In the genomic region with DNA sequence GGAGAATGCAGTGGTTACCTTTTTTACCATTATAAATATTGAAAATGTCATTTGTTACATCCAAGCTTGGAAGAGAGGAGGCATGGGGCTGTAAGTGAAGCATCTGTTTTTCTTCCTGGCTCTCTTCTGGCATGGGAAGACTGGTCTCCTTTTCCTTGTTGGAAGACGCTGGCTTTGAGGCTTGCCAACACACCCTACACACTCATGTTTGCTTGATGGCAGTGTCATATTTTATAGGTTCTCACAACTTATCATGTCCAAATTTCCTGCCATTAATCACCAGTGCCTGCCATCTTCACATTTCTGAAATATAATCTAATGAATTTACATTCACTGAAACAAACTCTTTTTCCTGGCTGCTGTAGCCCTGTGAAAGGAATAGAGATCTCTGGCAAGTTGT, we compare ENCODE assay signal across 28 cellular contexts.
"Had no signal": no experiment of that assay in that cellular context is flagged by ENCODE, and none has a peak within 500 bp of the region (broad histone marks: within the 10 kb centered on the region; RNA-seq: fewer than 3 reads in every experiment).

No MANE protein-coding gene starts in this region.

- H3K4me1 ChIP-seq: parathyroid adenoma, psoas muscle, right lobe of liver, thyroid gland, tibial nerve, upper lobe of left lung, vagina had no signal

- H3K27ac Mint-ChIP-seq: natural killer cell treated with Interleukin-12 subunit alpha and Interleukin-12 subunit beta and Interleukin-15 and Interleukin-18, amount 100 ng/mL, for 72 hours; nephron progenitor cell; progenitor cell of endocrine pancreas; stimulated activated effector memory CD8-positive, alpha-beta T cell treated with anti-CD3 and anti-CD28 coated beads, Interleukin-12 subunit alpha, Interleukin-12 subunit beta, amount 100 ng/mL, for 72 hours; stimulated activated naive B cell treated with anti-CD40 and anti-IgM and Interleukin-4, amounts not matched to agents 10 μg/mL and 1 μg/mL and 100 μg/mL, for 72 hours; stimulated activated naive CD8-positive, alpha-beta T cell treated with anti-CD3 and anti-CD28 coated beads, Interleukin-15, Interleukin-2, amounts not matched to agents 100 ng/mL and 50 ng/mL, for 24 hours had no signal

- H3K27me3 Mint-ChIP-seq: progenitor cell of endocrine pancreas had no signal

- H3K4me3 ChIP-seq: ovary, psoas muscle, right lobe of liver, sigmoid colon, stomach, thoracic aorta, thyroid gland, tibial nerve, upper lobe of left lung, vagina had no signal

- H3K36me3 Mint-ChIP-seq: natural killer cell treated with Interleukin-12 subunit alpha and Interleukin-12 subunit beta and Interleukin-15 and Interleukin-18, amount 100 ng/mL, for 72 hours; stimulated activated effector memory CD8-positive, alpha-beta T cell treated with anti-CD3 and anti-CD28 coated beads, Interleukin-12 subunit alpha, Interleukin-12 subunit beta, amount 100 ng/mL, for 72 hours; stimulated activated naive B cell treated with anti-CD40 and anti-IgM and Interleukin-4, amounts not matched to agents 10 μg/mL and 1 μg/mL and 100 μg/mL, for 72 hours had no signal

- DNase-seq: nephron progenitor cell; nucleus accumbens; ovary; posterior cingulate gyrus; psoas muscle; right cardiac atrium; right lobe of liver; sigmoid colon; small intestine; stimulated activated CD4-positive, alpha-beta T cell treated with anti-CD3 and anti-CD28 coated beads, Interleukin-15, amount 100 ng/mL, for 24 hours; stimulated activated CD4-positive, alpha-beta T cell treated with anti-CD3 and anti-CD28 coated beads, Interleukin-2, amount 100 ng/mL, for 24 hours; stimulated activated CD4-positive, alpha-beta T cell treated with anti-CD3 and anti-CD28 coated beads, Interleukin-2, amount 100 ng/mL, for 48 hours; stimulated activated CD4-positive, alpha-beta T cell treated with anti-CD3 and anti-CD28 coated beads, Interleukin-4, amount 100 ng/mL, for 24 hours; stimulated activated naive B cell treated with anti-CD40 and anti-IgM and Interleukin-4, amounts not matched to agents 10 μg/mL and 1 μg/mL and 100 μg/mL, for 72 hours; stimulated activated naive CD4-positive, alpha-beta T cell treated with Interleukin-2 at 50 U/mL for 16 hours; stomach; thyroid gland; upper lobe of left lung had no signal

- H3K27me3 ChIP-seq: neutrophil, ovary, right lobe of liver, sigmoid colon, stomach, thyroid gland, tibial nerve, upper lobe of left lung, vagina had no signal

- H3K27ac ChIP-seq: neutrophil, ovary, parathyroid adenoma, psoas muscle, right lobe of liver, sigmoid colon, stomach, thoracic aorta, thyroid gland, tibial nerve, upper lobe of left lung, vagina had no signal

- H3K79me2 ChIP-seq: parathyroid adenoma had no signal

- H3K9ac ChIP-seq: parathyroid adenoma had no signal

- H3K9me3 Mint-ChIP-seq: natural killer cell treated with Interleukin-12 subunit alpha and Interleukin-12 subunit beta and Interleukin-15 and Interleukin-18, amount 100 ng/mL, for 72 hours; stimulated activated naive CD8-positive, alpha-beta T cell treated with anti-CD3 and anti-CD28 coated beads, Interleukin-15, Interleukin-2, amounts not matched to agents 100 ng/mL and 50 ng/mL, for 24 hours had no signal

- ATAC-seq: natural killer cell treated with Interleukin-12 subunit alpha and Interleukin-12 subunit beta and Interleukin-15 and Interleukin-18, amount 100 ng/mL, for 72 hours; psoas muscle; right cardiac atrium; right lobe of liver; stimulated activated effector memory CD8-positive, alpha-beta T cell treated with anti-CD3 and anti-CD28 coated beads, Interleukin-12 subunit alpha, Interleukin-12 subunit beta, amount 100 ng/mL, for 72 hours; stimulated activated naive B cell treated with anti-CD40 and anti-IgM and Interleukin-4, amounts not matched to agents 10 μg/mL and 1 μg/mL and 100 μg/mL, for 72 hours had no signal

- H3K9me3 ChIP-seq: neutrophil, ovary, right lobe of liver, sigmoid colon, thoracic aorta, thyroid gland, vagina had no signal

- H2AFZ ChIP-seq: parathyroid adenoma had no signal

- H3K4me3 Mint-ChIP-seq: natural killer cell treated with Interleukin-12 subunit alpha and Interleukin-12 subunit beta and Interleukin-15 and Interleukin-18, amount 100 ng/mL, for 72 hours; nephron progenitor cell; neural crest cell; stimulated activated effector memory CD8-positive, alpha-beta T cell treated with anti-CD3 and anti-CD28 coated beads, Interleukin-12 subunit alpha, Interleukin-12 subunit beta, amount 100 ng/mL, for 72 hours; stimulated activated naive B cell treated with anti-CD40 and anti-IgM and Interleukin-4, amounts not matched to agents 10 μg/mL and 1 μg/mL and 100 μg/mL, for 72 hours; stimulated activated naive CD8-positive, alpha-beta T cell treated with anti-CD3 and anti-CD28 coated beads, Interleukin-15, Interleukin-2, amounts not matched to agents 100 ng/mL and 50 ng/mL, for 24 hours had no signal

- H3K36me3 ChIP-seq: neutrophil, ovary, right lobe of liver, sigmoid colon, stomach, thoracic aorta, thyroid gland, tibial nerve, upper lobe of left lung, vagina had no signal
